Comparison of ENCODE assay signal across 20 cellular contexts in the genomic region with DNA sequence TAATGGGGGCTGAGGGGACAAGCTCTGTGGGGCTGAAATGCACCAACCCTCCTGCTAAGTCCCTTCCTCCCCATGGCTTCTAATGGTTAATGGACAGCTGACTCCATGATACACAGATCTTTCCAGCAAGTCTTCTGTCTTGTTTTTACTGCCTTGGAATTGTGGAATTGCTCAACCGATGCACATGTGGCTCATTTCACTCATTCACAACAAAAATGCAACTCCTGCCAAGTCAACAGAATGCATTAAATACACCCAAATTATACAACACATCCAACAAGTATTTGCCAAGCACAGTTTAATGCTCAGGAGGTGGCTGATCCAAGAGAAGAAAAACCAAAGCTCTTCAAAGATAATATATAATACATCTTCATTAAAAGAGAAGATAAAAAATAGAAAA.
"Had no signal": no experiment of that assay in that cellular context is flagged by ENCODE, and none has a peak within 500 bp of the region (broad histone marks: within the 10 kb centered on the region; RNA-seq: fewer than 3 reads in every experiment).

No MANE protein-coding gene starts in this region.

- H3K36me3 Mint-ChIP-seq: naive B cell; stimulated activated naive B cell treated with anti-CD40 and anti-IgM and Interleukin-4, amounts not matched to agents 10 μg/mL and 1 μg/mL and 100 μg/mL, for 72 hours had no signal

- H3K9me3 Mint-ChIP-seq: effector memory CD8-positive, alpha-beta T cell; stimulated activated naive CD8-positive, alpha-beta T cell treated with anti-CD3 and anti-CD28 coated beads, Interleukin-15, amount 100 ng/mL, for 72 hours had no signal

- H3K27ac Mint-ChIP-seq: effector memory CD8-positive, alpha-beta T cell; naive B cell; nephron progenitor cell; stimulated activated naive B cell treated with anti-CD40 and anti-IgM and Interleukin-4, amounts not matched to agents 10 μg/mL and 1 μg/mL and 100 μg/mL, for 72 hours; stimulated activated naive CD8-positive, alpha-beta T cell treated with anti-CD3 and anti-CD28 coated beads, Interleukin-15, amount 100 ng/mL, for 72 hours had no signal

- H3K4me1 ChIP-seq: esophagus squamous epithelium, psoas muscle, right lobe of liver, spleen, testis, tibial nerve, upper lobe of right lung, vagina had no signal

- H3K4me3 ChIP-seq: esophagus squamous epithelium, psoas muscle, right lobe of liver, spleen, testis, tibial nerve, upper lobe of right lung, vagina had no signal

- H3K4me1 Mint-ChIP-seq: naive B cell; nephron progenitor cell; stimulated activated naive B cell treated with anti-CD40 and anti-IgM and Interleukin-4, amounts not matched to agents 10 μg/mL and 1 μg/mL and 100 μg/mL, for 72 hours; stimulated activated naive CD8-positive, alpha-beta T cell treated with anti-CD3 and anti-CD28 coated beads, Interleukin-15, amount 100 ng/mL, for 72 hours had no signal

- H3K27ac ChIP-seq: esophagus squamous epithelium, psoas muscle, right lobe of liver, spleen, testis, tibial nerve, upper lobe of right lung, vagina had no signal

- H3K27me3 ChIP-seq: esophagus squamous epithelium, right lobe of liver, testis, upper lobe of right lung, vagina had no signal

- DNase-seq: effector memory CD8-positive, alpha-beta T cell; esophagus squamous epithelium; hippocampal formation; left colon; mesendoderm; naive B cell; nephron progenitor cell; psoas muscle; retina; right lobe of liver; spleen; stimulated activated CD4-positive, alpha-beta T cell treated with anti-CD3 and anti-CD28 coated beads, Interleukin-15, amount 100 ng/mL, for 24 hours; stimulated activated CD4-positive, alpha-beta T cell treated with anti-CD3 and anti-CD28 coated beads, Interleukin-1b, Interleukin-23, amount 100 ng/mL, for 48 hours; stimulated activated CD4-positive, alpha-beta T cell treated with anti-CD3 and anti-CD28 coated beads, Interleukin-4, amount 100 ng/mL, for 24 hours; stimulated activated naive B cell treated with anti-CD40 and anti-IgM and Interleukin-4, amounts not matched to agents 10 μg/mL and 1 μg/mL and 100 μg/mL, for 72 hours; stimulated activated naive CD8-positive, alpha-beta T cell treated with anti-CD3 and anti-CD28 coated beads, Interleukin-15, amount 100 ng/mL, for 72 hours; testis; upper lobe of right lung had no signal

- ATAC-seq: effector memory CD8-positive, alpha-beta T cell; left colon; psoas muscle; right lobe of liver; stimulated activated naive B cell treated with anti-CD40 and anti-IgM and Interleukin-4, amounts not matched to agents 10 μg/mL and 1 μg/mL and 100 μg/mL, for 72 hours; stimulated activated naive CD8-positive, alpha-beta T cell treated with anti-CD3 and anti-CD28 coated beads, Interleukin-15, amount 100 ng/mL, for 72 hours; upper lobe of right lung had no signal

- H3K9me3 ChIP-seq: esophagus squamous epithelium, right lobe of liver, testis, tibial nerve, upper lobe of right lung, vagina had no signal

- H3K4me3 Mint-ChIP-seq: effector memory CD8-positive, alpha-beta T cell; naive B cell; nephron progenitor cell; stimulated activated naive B cell treated with anti-CD40 and anti-IgM and Interleukin-4, amounts not matched to agents 10 μg/mL and 1 μg/mL and 100 μg/mL, for 72 hours; stimulated activated naive CD8-positive, alpha-beta T cell treated with anti-CD3 and anti-CD28 coated beads, Interleukin-15, amount 100 ng/mL, for 72 hours had no signal

- H3K36me3 ChIP-seq: esophagus squamous epithelium, right lobe of liver, spleen, tibial nerve, upper lobe of right lung, vagina had no signal
